1 cellular context compared by ENCODE assay signal in the genomic region with DNA sequence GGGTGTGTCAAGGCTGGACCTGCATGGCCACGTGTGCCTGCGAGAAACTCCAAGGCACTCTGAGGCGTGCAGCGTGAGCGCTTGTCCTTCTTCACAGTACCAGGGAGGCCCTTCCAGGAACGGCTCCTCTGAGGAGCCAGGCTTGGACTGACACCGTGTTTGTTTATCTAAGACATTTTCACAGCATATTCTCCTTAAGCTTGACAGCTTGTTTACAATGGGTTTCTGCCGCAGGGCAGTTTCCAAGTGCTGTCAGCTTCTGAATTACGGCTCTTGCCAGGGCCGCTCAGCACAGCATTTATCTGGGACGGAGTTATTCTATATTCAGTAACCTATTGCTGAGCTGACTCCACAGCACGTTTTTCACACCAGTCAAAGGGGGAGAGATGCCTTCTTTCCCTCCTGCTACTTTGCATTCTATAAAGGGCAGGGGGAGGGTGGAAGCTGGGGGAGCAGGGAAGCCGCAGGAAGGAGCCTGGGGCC.
TF ChIP-seq lines count a peak whose summit lies in the region.

No MANE protein-coding gene starts in this region.

TF ChIP-seq in K562, 482 proteins besides CTCF, POLR2A, EP300 and RAD21 (continued from another document):
- TF ChIP-seq, protein P1, sequence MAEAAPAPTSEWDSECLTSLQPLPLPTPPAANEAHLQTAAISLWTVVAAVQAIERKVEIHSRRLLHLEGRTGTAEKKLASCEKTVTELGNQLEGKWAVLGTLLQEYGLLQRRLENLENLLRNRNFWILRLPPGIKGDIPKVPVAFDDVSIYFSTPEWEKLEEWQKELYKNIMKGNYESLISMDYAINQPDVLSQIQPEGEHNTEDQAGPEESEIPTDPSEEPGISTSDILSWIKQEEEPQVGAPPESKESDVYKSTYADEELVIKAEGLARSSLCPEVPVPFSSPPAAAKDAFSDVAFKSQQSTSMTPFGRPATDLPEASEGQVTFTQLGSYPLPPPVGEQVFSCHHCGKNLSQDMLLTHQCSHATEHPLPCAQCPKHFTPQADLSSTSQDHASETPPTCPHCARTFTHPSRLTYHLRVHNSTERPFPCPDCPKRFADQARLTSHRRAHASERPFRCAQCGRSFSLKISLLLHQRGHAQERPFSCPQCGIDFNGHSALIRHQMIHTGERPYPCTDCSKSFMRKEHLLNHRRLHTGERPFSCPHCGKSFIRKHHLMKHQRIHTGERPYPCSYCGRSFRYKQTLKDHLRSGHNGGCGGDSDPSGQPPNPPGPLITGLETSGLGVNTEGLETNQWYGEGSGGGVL (CRISPR knock-in tag; IDR thresholded peaks at IDR 0.05): no peak
- no peak for TF ChIP-seq NFXL1 (CRISPR knock-in tag; IDR thresholded peaks at IDR 0.05)
- no peak for TF ChIP-seq CEBPB (tag; IDR thresholded peaks at IDR 0.05)
- TF ChIP-seq TARDBP (IDR thresholded peaks at IDR 0.05): no peak
- TF ChIP-seq SOX6 (IDR thresholded peaks at IDR 0.05): peak; percentile 18; the same call in 1 of the 2 replicates
- TF ChIP-seq, protein P2, sequence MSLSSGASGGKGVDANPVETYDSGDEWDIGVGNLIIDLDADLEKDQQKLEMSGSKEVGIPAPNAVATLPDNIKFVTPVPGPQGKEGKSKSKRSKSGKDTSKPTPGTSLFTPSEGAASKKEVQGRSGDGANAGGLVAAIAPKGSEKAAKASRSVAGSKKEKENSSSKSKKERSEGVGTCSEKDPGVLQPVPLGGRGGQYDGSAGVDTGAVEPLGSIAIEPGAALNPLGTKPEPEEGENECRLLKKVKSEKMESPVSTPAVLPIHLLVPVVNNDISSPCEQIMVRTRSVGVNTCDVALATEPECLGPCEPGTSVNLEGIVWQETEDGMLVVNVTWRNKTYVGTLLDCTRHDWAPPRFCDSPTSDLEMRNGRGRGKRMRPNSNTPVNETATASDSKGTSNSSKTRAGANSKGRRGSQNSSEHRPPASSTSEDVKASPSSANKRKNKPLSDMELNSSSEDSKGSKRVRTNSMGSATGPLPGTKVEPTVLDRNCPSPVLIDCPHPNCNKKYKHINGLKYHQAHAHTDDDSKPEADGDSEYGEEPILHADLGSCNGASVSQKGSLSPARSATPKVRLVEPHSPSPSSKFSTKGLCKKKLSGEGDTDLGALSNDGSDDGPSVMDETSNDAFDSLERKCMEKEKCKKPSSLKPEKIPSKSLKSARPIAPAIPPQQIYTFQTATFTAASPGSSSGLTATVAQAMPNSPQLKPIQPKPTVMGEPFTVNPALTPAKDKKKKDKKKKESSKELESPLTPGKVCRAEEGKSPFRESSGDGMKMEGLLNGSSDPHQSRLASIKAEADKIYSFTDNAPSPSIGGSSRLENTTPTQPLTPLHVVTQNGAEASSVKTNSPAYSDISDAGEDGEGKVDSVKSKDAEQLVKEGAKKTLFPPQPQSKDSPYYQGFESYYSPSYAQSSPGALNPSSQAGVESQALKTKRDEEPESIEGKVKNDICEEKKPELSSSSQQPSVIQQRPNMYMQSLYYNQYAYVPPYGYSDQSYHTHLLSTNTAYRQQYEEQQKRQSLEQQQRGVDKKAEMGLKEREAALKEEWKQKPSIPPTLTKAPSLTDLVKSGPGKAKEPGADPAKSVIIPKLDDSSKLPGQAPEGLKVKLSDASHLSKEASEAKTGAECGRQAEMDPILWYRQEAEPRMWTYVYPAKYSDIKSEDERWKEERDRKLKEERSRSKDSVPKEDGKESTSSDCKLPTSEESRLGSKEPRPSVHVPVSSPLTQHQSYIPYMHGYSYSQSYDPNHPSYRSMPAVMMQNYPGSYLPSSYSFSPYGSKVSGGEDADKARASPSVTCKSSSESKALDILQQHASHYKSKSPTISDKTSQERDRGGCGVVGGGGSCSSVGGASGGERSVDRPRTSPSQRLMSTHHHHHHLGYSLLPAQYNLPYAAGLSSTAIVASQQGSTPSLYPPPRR (CRISPR knock-in tag; IDR thresholded peaks at IDR 0.05; ENCODE audit: borderline replicate concordance): no peak
- TF ChIP-seq ZC3H8 (IDR thresholded peaks at IDR 0.05): no peak
- TF ChIP-seq, protein P3, sequence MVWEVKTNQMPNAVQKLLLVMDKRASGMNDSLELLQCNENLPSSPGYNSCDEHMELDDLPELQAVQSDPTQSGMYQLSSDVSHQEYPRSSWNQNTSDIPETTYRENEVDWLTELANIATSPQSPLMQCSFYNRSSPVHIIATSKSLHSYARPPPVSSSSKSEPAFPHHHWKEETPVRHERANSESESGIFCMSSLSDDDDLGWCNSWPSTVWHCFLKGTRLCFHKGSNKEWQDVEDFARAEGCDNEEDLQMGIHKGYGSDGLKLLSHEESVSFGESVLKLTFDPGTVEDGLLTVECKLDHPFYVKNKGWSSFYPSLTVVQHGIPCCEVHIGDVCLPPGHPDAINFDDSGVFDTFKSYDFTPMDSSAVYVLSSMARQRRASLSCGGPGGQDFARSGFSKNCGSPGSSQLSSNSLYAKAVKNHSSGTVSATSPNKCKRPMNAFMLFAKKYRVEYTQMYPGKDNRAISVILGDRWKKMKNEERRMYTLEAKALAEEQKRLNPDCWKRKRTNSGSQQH (CRISPR knock-in tag; IDR thresholded peaks at IDR 0.05): no peak
- no peak for TF ChIP-seq MBD2 (IDR thresholded peaks at IDR 0.05; ENCODE audit: borderline replicate concordance, low read depth)
- TF ChIP-seq, protein P4, sequence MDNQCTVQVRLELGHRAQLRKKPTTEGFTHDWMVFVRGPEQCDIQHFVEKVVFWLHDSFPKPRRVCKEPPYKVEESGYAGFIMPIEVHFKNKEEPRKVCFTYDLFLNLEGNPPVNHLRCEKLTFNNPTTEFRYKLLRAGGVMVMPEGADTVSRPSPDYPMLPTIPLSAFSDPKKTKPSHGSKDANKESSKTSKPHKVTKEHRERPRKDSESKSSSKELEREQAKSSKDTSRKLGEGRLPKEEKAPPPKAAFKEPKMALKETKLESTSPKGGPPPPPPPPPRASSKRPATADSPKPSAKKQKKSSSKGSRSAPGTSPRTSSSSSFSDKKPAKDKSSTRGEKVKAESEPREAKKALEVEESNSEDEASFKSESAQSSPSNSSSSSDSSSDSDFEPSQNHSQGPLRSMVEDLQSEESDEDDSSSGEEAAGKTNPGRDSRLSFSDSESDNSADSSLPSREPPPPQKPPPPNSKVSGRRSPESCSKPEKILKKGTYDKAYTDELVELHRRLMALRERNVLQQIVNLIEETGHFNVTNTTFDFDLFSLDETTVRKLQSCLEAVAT (IDR thresholded peaks at IDR 0.05): no peak
- TF ChIP-seq RFX7 (CRISPR knock-in tag; IDR thresholded peaks at IDR 0.05): no peak
- TF ChIP-seq, protein P5, sequence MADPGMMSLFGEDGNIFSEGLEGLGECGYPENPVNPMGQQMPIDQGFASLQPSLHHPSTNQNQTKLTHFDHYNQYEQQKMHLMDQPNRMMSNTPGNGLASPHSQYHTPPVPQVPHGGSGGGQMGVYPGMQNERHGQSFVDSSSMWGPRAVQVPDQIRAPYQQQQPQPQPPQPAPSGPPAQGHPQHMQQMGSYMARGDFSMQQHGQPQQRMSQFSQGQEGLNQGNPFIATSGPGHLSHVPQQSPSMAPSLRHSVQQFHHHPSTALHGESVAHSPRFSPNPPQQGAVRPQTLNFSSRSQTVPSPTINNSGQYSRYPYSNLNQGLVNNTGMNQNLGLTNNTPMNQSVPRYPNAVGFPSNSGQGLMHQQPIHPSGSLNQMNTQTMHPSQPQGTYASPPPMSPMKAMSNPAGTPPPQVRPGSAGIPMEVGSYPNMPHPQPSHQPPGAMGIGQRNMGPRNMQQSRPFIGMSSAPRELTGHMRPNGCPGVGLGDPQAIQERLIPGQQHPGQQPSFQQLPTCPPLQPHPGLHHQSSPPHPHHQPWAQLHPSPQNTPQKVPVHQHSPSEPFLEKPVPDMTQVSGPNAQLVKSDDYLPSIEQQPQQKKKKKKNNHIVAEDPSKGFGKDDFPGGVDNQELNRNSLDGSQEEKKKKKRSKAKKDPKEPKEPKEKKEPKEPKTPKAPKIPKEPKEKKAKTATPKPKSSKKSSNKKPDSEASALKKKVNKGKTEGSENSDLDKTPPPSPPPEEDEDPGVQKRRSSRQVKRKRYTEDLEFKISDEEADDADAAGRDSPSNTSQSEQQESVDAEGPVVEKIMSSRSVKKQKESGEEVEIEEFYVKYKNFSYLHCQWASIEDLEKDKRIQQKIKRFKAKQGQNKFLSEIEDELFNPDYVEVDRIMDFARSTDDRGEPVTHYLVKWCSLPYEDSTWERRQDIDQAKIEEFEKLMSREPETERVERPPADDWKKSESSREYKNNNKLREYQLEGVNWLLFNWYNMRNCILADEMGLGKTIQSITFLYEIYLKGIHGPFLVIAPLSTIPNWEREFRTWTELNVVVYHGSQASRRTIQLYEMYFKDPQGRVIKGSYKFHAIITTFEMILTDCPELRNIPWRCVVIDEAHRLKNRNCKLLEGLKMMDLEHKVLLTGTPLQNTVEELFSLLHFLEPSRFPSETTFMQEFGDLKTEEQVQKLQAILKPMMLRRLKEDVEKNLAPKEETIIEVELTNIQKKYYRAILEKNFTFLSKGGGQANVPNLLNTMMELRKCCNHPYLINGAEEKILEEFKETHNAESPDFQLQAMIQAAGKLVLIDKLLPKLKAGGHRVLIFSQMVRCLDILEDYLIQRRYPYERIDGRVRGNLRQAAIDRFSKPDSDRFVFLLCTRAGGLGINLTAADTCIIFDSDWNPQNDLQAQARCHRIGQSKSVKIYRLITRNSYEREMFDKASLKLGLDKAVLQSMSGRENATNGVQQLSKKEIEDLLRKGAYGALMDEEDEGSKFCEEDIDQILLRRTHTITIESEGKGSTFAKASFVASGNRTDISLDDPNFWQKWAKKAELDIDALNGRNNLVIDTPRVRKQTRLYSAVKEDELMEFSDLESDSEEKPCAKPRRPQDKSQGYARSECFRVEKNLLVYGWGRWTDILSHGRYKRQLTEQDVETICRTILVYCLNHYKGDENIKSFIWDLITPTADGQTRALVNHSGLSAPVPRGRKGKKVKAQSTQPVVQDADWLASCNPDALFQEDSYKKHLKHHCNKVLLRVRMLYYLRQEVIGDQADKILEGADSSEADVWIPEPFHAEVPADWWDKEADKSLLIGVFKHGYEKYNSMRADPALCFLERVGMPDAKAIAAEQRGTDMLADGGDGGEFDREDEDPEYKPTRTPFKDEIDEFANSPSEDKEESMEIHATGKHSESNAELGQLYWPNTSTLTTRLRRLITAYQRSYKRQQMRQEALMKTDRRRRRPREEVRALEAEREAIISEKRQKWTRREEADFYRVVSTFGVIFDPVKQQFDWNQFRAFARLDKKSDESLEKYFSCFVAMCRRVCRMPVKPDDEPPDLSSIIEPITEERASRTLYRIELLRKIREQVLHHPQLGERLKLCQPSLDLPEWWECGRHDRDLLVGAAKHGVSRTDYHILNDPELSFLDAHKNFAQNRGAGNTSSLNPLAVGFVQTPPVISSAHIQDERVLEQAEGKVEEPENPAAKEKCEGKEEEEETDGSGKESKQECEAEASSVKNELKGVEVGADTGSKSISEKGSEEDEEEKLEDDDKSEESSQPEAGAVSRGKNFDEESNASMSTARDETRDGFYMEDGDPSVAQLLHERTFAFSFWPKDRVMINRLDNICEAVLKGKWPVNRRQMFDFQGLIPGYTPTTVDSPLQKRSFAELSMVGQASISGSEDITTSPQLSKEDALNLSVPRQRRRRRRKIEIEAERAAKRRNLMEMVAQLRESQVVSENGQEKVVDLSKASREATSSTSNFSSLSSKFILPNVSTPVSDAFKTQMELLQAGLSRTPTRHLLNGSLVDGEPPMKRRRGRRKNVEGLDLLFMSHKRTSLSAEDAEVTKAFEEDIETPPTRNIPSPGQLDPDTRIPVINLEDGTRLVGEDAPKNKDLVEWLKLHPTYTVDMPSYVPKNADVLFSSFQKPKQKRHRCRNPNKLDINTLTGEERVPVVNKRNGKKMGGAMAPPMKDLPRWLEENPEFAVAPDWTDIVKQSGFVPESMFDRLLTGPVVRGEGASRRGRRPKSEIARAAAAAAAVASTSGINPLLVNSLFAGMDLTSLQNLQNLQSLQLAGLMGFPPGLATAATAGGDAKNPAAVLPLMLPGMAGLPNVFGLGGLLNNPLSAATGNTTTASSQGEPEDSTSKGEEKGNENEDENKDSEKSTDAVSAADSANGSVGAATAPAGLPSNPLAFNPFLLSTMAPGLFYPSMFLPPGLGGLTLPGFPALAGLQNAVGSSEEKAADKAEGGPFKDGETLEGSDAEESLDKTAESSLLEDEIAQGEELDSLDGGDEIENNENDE (IDR thresholded peaks at IDR 0.05; ENCODE audit: low read depth, low read length): no peak
- no peak for TF ChIP-seq EGR1 (conservative IDR thresholded peaks at IDR 0.05)
- no peak for TF ChIP-seq BRF1 (IDR thresholded peaks at IDR 0.05; ENCODE audit: borderline replicate concordance, extremely low read depth, insufficient read length)
- peak; percentile 33; the same call in 1 of the 2 replicates for TF ChIP-seq L3MBTL2 (IDR thresholded peaks at IDR 0.05)
TF ChIP-seq in K562: peak in this region for 12.
